10 cellular contexts compared by ENCODE assay signal in genomic region chr11:85752890-85753581, GRCh38. TPM values are rescaled to one million over a fixed set of nuclear protein-coding genes. Genes with fewer than 3 reads are reported as not detected.
A peak's percentile ranks its signal among the peaks of the same experiment; 100 is the strongest.
DNase-seq lines count a peak whose midpoint lies in the region; ATAC-seq, FAIRE-seq and TF ChIP-seq lines count a peak whose summit lies in the region.
"Had no signal": no experiment of that assay in that cellular context is flagged by ENCODE, and none has a peak within 500 bp of the region (broad histone marks: within the 10 kb centered on the region; RNA-seq: fewer than 3 reads in every experiment).

No MANE protein-coding gene starts in this region.

- no TSS peak for BruUV-seq in K562 (replicated peaks; lab: Mats Ljungman, UMichigan)

- no peak overlapping the region for H3K9ac ChIP-seq in K562 (ENCODE audit: insufficient read depth in 1 of 2, low read depth in 2 of 2, low read length in 2 of 2)

- H3K9me3 ChIP-seq in K562 (replicated peaks; ENCODE audit: control insufficient read depth, insufficient read depth, low read depth, low read length) = no peaks in the 10 kb centered on the region

- no peak overlapping the region for H3K27ac ChIP-seq in K562 (ENCODE audit: extremely low read depth, low read depth, low read length)

- 3% methylated on average over 7 of the region's 7 CpGs for WGBS in K562 (ENCODE audit: insufficient coverage, low coverage, missing lambda C conversion rate)

- no peak for FAIRE-seq in K562 (lab: Jason Lieb, UNC)

- H3K36me3 ChIP-seq in K562 (ENCODE audit: control insufficient read depth, insufficient read depth, low read length) = no peaks in the 10 kb centered on the region

- peak; percentile 54 for DNase-seq in GF-D8 (lab: John Stamatoyannopoulos, UW)
- DNase-seq in activated CD4-positive, alpha-beta T cell treated with anti-CD3 and anti-CD28 coated beads for 48 hours = peak; percentile 88
- DNase-seq in K562 (ENCODE audit: extremely low read depth in 1 of 4, low spot score in 3 of 4) = no peak
- DNase-seq in stimulated activated CD4-positive, alpha-beta T cell treated with anti-CD3 and anti-CD28 coated beads, Interleukin-4, amount 100 ng/mL, for 24 hours = peak; percentile 88
- no peak for DNase-seq in ACHN
- DNase-seq in SHP77 treated with DMSO at 0.1 percent for 48 hours (lab: John Stamatoyannopoulos, UW) = no peak
- DNase-seq: DMS153, NCI-H1105 had no signal

- no peaks in the 10 kb centered on the region; a peak in 1 of 5 replicates for H3K27me3 ChIP-seq in K562 (ENCODE audit: control insufficient read depth in 2 of 2, insufficient read depth in 2 of 2, low read length in 2 of 2)

- no peaks in the 10 kb centered on the region for H3K4me1 ChIP-seq in K562 (replicated peaks in 1 of 2; ENCODE audit: control insufficient read depth in 2 of 2, insufficient read depth in 2 of 2, low read length in 2 of 2)

- in situ Hi-C loops in K562 (cut with MboI) = no loop called here
- in situ Hi-C loops in ACHN (cut with HindIII; ENCODE audit: low pct_ligation_motif_present, low pct_unique_long_range_greater_than_20kb, low sequenced_read_pairs) = no loop called here

- H4K20me1 ChIP-seq in K562 (replicated peaks; ENCODE audit: control insufficient read depth, insufficient read depth, low read length) = no peaks in the 10 kb centered on the region

- intact Hi-C loops in K562 (cut with micrococcal nuclease) = no loop called here

- TF ChIP-seq RAD21 in K562 (CRISPR knock-in tag; conservative IDR thresholded peaks at IDR 0.05 in 1 of 2, IDR thresholded peaks at IDR 0.05 in 1 of 2) = no peak

- H3K9me1 ChIP-seq in K562 (ENCODE audit: control insufficient read depth, insufficient read depth, low read length) = no peaks in the 10 kb centered on the region

- H2AFZ ChIP-seq in K562 (ENCODE audit: low read depth, low read length) = no peak overlapping the region

- TF ChIP-seq POLR2A in K562 (conservative IDR thresholded peaks at IDR 0.05) = no peak

- no peak for TF ChIP-seq EP300 in K562 (IDR thresholded peaks at IDR 0.05; ENCODE audit: low read length)

- POLR2A ChIA-PET in K562 (lab: Yijun Ruan, JAX) = interaction anchor here (0.8 kb wide), 1 partner anchor 73 kb away, joined by 3 read pairs; no protein-coding TSS in a partner anchor

- no peak overlapping the region for H3K4me2 ChIP-seq in K562 (ENCODE audit: insufficient read depth, low read length)

- no peak; the same call in 2 of the 3 replicates for ATAC-seq in K562
- ATAC-seq in HG02571 (IDR thresholded peaks at IDR 0.05; ENCODE audit: unreplicated experiment) = no peak
- no peak for ATAC-seq in HG02852 (IDR thresholded peaks at IDR 0.05; ENCODE audit: unreplicated experiment)

- no peak overlapping the region for H3K4me3 ChIP-seq in K562

- H3K79me2 ChIP-seq in K562 (ENCODE audit: control insufficient read depth, insufficient read depth, low read length) = no peaks in the 10 kb centered on the region

- CTCF ChIA-PET in K562 (lab: Yijun Ruan, JAX; ENCODE audit: low intra/inter-chr PET ratio) = no interaction called here

- no peak for TF ChIP-seq CTCF in K562 (IDR thresholded peaks at IDR 0.05 in 2 of 3, conservative IDR thresholded peaks at IDR 0.05 in 1 of 3; ENCODE audit: insufficient read depth in 2 of 3, low read depth in 1 of 3, low read length in 3 of 3)

TF ChIP-seq in K562, 482 proteins besides CTCF, POLR2A, EP300 and RAD21:
- TF ChIP-seq, protein P1, sequence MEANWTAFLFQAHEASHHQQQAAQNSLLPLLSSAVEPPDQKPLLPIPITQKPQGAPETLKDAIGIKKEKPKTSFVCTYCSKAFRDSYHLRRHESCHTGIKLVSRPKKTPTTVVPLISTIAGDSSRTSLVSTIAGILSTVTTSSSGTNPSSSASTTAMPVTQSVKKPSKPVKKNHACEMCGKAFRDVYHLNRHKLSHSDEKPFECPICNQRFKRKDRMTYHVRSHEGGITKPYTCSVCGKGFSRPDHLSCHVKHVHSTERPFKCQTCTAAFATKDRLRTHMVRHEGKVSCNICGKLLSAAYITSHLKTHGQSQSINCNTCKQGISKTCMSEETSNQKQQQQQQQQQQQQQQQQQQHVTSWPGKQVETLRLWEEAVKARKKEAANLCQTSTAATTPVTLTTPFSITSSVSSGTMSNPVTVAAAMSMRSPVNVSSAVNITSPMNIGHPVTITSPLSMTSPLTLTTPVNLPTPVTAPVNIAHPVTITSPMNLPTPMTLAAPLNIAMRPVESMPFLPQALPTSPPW (CRISPR knock-in tag; IDR thresholded peaks at IDR 0.05) = peak; percentile 30; the same call in 1 of the 2 replicates
- TF ChIP-seq, protein P2, sequence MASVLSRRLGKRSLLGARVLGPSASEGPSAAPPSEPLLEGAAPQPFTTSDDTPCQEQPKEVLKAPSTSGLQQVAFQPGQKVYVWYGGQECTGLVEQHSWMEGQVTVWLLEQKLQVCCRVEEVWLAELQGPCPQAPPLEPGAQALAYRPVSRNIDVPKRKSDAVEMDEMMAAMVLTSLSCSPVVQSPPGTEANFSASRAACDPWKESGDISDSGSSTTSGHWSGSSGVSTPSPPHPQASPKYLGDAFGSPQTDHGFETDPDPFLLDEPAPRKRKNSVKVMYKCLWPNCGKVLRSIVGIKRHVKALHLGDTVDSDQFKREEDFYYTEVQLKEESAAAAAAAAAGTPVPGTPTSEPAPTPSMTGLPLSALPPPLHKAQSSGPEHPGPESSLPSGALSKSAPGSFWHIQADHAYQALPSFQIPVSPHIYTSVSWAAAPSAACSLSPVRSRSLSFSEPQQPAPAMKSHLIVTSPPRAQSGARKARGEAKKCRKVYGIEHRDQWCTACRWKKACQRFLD (CRISPR knock-in tag; IDR thresholded peaks at IDR 0.05) = peak; percentile 21; the same call in 1 of the 2 replicates
- TF ChIP-seq ZBTB17 (CRISPR knock-in tag; IDR thresholded peaks at IDR 0.05) = 0 out of 2 replicates have a peak, but pooled peaks have one; percentile 29
- no peak for TF ChIP-seq POLR2B (IDR thresholded peaks at IDR 0.05; ENCODE audit: low read depth, partially characterized antibody)
- TF ChIP-seq, protein P3, sequence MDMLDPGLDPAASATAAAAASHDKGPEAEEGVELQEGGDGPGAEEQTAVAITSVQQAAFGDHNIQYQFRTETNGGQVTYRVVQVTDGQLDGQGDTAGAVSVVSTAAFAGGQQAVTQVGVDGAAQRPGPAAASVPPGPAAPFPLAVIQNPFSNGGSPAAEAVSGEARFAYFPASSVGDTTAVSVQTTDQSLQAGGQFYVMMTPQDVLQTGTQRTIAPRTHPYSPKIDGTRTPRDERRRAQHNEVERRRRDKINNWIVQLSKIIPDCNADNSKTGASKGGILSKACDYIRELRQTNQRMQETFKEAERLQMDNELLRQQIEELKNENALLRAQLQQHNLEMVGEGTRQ (CRISPR knock-in tag; IDR thresholded peaks at IDR 0.05) = no peak
- no peak for TF ChIP-seq E2F6 (IDR thresholded peaks at IDR 0.05; ENCODE audit: borderline replicate concordance in 1 of 2, extremely low read depth in 1 of 2, insufficient read depth in 1 of 2, insufficient read length in 1 of 2, low read depth in 1 of 2, low read length in 1 of 2, poor library complexity in 1 of 2, severe bottlenecking in 1 of 2)
- no peak for TF ChIP-seq FOXP1 (CRISPR knock-in tag; IDR thresholded peaks at IDR 0.05)
- TF ChIP-seq SMAD3 (CRISPR knock-in tag; conservative IDR thresholded peaks at IDR 0.05) = 0 out of 2 replicates have a peak, but pooled peaks have one; percentile 23
- no peak for TF ChIP-seq ZKSCAN3 (CRISPR knock-in tag; IDR thresholded peaks at IDR 0.05)
- no peak for TF ChIP-seq ZNF274 (IDR thresholded peaks at IDR 0.05; ENCODE audit: borderline replicate concordance, low read depth, low read length)
- TF ChIP-seq MXI1 (IDR thresholded peaks at IDR 0.05; ENCODE audit: low read depth, low read length) = no peak
- TF ChIP-seq GTF2B (IDR thresholded peaks at IDR 0.05; ENCODE audit: extremely low read depth, insufficient read length) = no peak
- 0 out of 4 replicates have a peak, but pooled peaks of 1 of the 2 experiments have one; percentile 28 for TF ChIP-seq MAZ (CRISPR knock-in tag; conservative IDR thresholded peaks at IDR 0.05 in 1 of 2, IDR thresholded peaks at IDR 0.05 in 1 of 2)
- no peak for TF ChIP-seq ZNF668 (CRISPR knock-in tag; IDR thresholded peaks at IDR 0.05)
- no peak for TF ChIP-seq ZNF175 (CRISPR knock-in tag; IDR thresholded peaks at IDR 0.05; ENCODE audit: low read depth)
- TF ChIP-seq NR1H2 (CRISPR knock-in tag; IDR thresholded peaks at IDR 0.05) = no peak

RNA-seq across cellular contexts. Expression of gene SYTL2, which starts 57.9 kb away (rescaled TPM):
- 0.37 and 0.46 TPM in 2 replicates for total RNA-seq in K562 (2011; cell fraction: chromatin; rRNA removed; ENCODE audit: low replicate concordance)
- 0.79 TPM in 1 of 2 replicates, not detected in the other for total RNA-seq in K562 (2011; cell fraction: nucleolus; rRNA removed)
- total RNA-seq in K562 (2011; cell fraction: nucleoplasm; rRNA removed) = 0.66 and 1.2 TPM in 2 replicates
- total RNA-seq in K562 (2014; rRNA removed) = 0.05 and 0.33 TPM in 2 replicates
- 0.26 and 0.55 TPM in 2 replicates for total RNA-seq in K562 (2014; rRNA removed; fragmentation: Illumina TruSeq; extraction: Trizol)
- 0.30 and 0.43 TPM in 2 replicates for total RNA-seq in K562 (2015; rRNA removed; fragmentation: Illumina TruSeq; extraction: Trizol)
- 0.35 and 0.36 TPM in 2 replicates for total RNA-seq in K562 (2021)
- 0.38 and 0.57 TPM in 2 replicates for polyA plus RNA-seq in K562 (2011; rRNA removed)
- polyA plus RNA-seq in K562 (2011; cell fraction: cytosol; rRNA removed) = 0.04 TPM in 2 replicates
- 0.67 and 0.91 TPM in 2 replicates for polyA plus RNA-seq in K562 (2011; cell fraction: nucleus; rRNA removed)
- 0.30 and 0.36 TPM in 2 replicates for polyA plus RNA-seq in K562 (2012)
- 0.17 and 0.42 TPM in 2 replicates for polyA plus RNA-seq in K562 (2014; fragmentation: Illumina TruSeq; extraction: Trizol)
- polyA plus RNA-seq in K562 (2014; fragmentation: Nextera tagmentation; extraction: Ambion mirVana) = under 1 TPM; 0.06 to 0.07 TPM
- polyA plus RNA-seq in K562 (2014; rRNA removed) = 0.13 and 0.19 TPM in 2 replicates
- 0.42 and 0.60 TPM in 2 replicates for polyA minus RNA-seq in K562 (2011; rRNA and poly(A)+ RNA removed)
- polyA minus RNA-seq in K562 (2011; cell fraction: cytosol; rRNA and poly(A)+ RNA removed) = not detected in 2 replicates
- polyA minus RNA-seq in K562 (2011; cell fraction: nucleus; rRNA and poly(A)+ RNA removed) = 0.40 and 1.1 TPM in 2 replicates

Comparison
In these comparisons a context has a peak if more than half of its experiments do, and no peak if none do; other contexts are left out.
1. DNase-seq: peak in GF-D8 (single experiment), activated CD4-positive, alpha-beta T cell treated with anti-CD3 and anti-CD28 coated beads for 48 hours (single experiment) and stimulated activated CD4-positive, alpha-beta T cell treated with anti-CD3 and anti-CD28 coated beads, Interleukin-4, amount 100 ng/mL, for 24 hours (single experiment); none in K562 (0 of 4), ACHN (single experiment) and SHP77 treated with DMSO at 0.1 percent for 48 hours (single experiment).